22 cellular contexts compared by ENCODE assay signal in the genomic region with DNA sequence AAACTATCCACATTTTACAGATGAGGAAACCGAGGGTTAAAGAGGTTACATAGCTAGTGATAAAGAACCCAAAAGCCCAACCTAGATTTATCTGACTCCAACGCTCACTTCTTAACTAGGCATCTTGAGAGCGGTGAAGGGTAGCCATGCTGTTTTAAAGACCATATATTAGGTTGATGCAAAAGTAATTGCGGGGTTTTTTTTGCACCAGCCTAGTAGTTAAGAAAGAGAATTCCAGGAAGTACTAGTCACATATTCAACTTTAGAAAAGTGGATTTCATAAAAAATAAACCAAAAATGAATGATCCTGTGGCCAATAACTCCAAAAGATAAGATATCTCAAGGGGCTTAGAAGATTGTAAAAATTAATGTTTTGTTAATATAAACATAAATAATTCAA.
"Had no signal": no experiment of that assay in that cellular context is flagged by ENCODE, and none has a peak within 500 bp of the region (broad histone marks: within the 10 kb centered on the region; RNA-seq: fewer than 3 reads in every experiment).

No MANE protein-coding gene starts in this region.

- H3K4me3 ChIP-seq: coronary artery, left lung, lung, prostate gland, right atrium auricular region, skin epidermis, upper lobe of left lung had no signal

- H3K27ac ChIP-seq: coronary artery, foreskin keratinocyte, left lung, prostate gland had no signal

- H3K9me3 ChIP-seq: left lung, prostate gland, upper lobe of left lung had no signal

- DNase-seq: activated CD4-positive, alpha-beta T cell treated with anti-CD3 and anti-CD28 coated beads for 1 hour; activated CD4-positive, alpha-beta T cell treated with anti-CD3 and anti-CD28 coated beads, Interleukin-2, amount 50 U/mL, for 1 hour; activated gamma-delta T cell treated with Interleukin-2 at 50 U/mL for 16 hours; activated T-cell treated with anti-CD3 and anti-CD28 coated beads, Interleukin-2, amount 50 U/mL, for 1 hour; endodermal cell; foreskin keratinocyte; glutamatergic neuron; hippocampal formation; kidney glomerular epithelial cell; left lung; naive thymus-derived CD8-positive, alpha-beta T cell; stimulated activated naive B cell treated with anti-CD40 and anti-IgM and Interleukin-4, amounts not matched to agents 10 μg/mL and 1 μg/mL and 100 μg/mL, for 72 hours; T-cell had no signal

- ATAC-seq: foreskin keratinocyte; naive thymus-derived CD8-positive, alpha-beta T cell; SK-N-SH treated with all-trans-retinoic acid at 6 μM for 48 hours; stimulated activated naive B cell treated with anti-CD40 and anti-IgM and Interleukin-4, amounts not matched to agents 10 μg/mL and 1 μg/mL and 100 μg/mL, for 72 hours; T-cell had no signal

- H3K4me3 Mint-ChIP-seq: activated naive CD8-positive, alpha-beta T cell; endodermal cell; naive thymus-derived CD8-positive, alpha-beta T cell; stimulated activated naive B cell treated with anti-CD40 and anti-IgM and Interleukin-4, amounts not matched to agents 10 μg/mL and 1 μg/mL and 100 μg/mL, for 72 hours; T-cell; T-helper 2 cell treated with Interferon-gamma antibody and Interleukin-4, amounts not matched to agents 5 μg/mL and 100 μg/mL, for 36 hours had no signal

- H3K27ac Mint-ChIP-seq: activated naive CD8-positive, alpha-beta T cell; endodermal cell; naive thymus-derived CD8-positive, alpha-beta T cell; stimulated activated naive B cell treated with anti-CD40 and anti-IgM and Interleukin-4, amounts not matched to agents 10 μg/mL and 1 μg/mL and 100 μg/mL, for 72 hours; T-cell; T-helper 2 cell treated with Interferon-gamma antibody and Interleukin-4, amounts not matched to agents 5 μg/mL and 100 μg/mL, for 36 hours had no signal

- H3K4me1 ChIP-seq: foreskin keratinocyte, left lung, prostate gland had no signal

- H3K27me3 ChIP-seq: foreskin keratinocyte, left lung, right atrium auricular region, upper lobe of left lung had no signal

- H3K9me3 Mint-ChIP-seq: stimulated activated naive B cell treated with anti-CD40 and anti-IgM and Interleukin-4, amounts not matched to agents 10 μg/mL and 1 μg/mL and 100 μg/mL, for 72 hours; T-cell; T-helper 2 cell treated with Interferon-gamma antibody and Interleukin-4, amounts not matched to agents 5 μg/mL and 100 μg/mL, for 36 hours had no signal

- H3K36me3 Mint-ChIP-seq: activated naive CD8-positive, alpha-beta T cell; naive thymus-derived CD8-positive, alpha-beta T cell; stimulated activated naive B cell treated with anti-CD40 and anti-IgM and Interleukin-4, amounts not matched to agents 10 μg/mL and 1 μg/mL and 100 μg/mL, for 72 hours; T-cell had no signal

- H3K4me1 Mint-ChIP-seq: naive thymus-derived CD8-positive, alpha-beta T cell; stimulated activated naive B cell treated with anti-CD40 and anti-IgM and Interleukin-4, amounts not matched to agents 10 μg/mL and 1 μg/mL and 100 μg/mL, for 72 hours; T-cell had no signal

- H3K27me3 Mint-ChIP-seq: activated naive CD8-positive, alpha-beta T cell; naive thymus-derived CD8-positive, alpha-beta T cell; T-cell had no signal

- H3K36me3 ChIP-seq: left lung, prostate gland, right atrium auricular region, upper lobe of left lung had no signal
